In genomic region chr2:80149991-80150390, GRCh38 we compare ENCODE assay signal across 24 cellular contexts.
"Had no signal": no experiment of that assay in that cellular context is flagged by ENCODE, and none has a peak within 500 bp of the region (broad histone marks: within the 10 kb centered on the region; RNA-seq: fewer than 3 reads in every experiment).

No MANE protein-coding gene starts in this region.

- H3K4me3 Mint-ChIP-seq: activated B cell treated with CpG ODN at 0.5 μM for 24 hours; activated CD4-positive, alpha-beta T cell treated with anti-CD3 and anti-CD28 coated beads, Interleukin-2, amount 10 ng/mL, durations not matched to agents 24 days and 14 days; activated naive CD4-positive, alpha-beta T cell treated with anti-CD3 and anti-CD28 coated beads for 36 hours; activated naive CD8-positive, alpha-beta T cell; activated T-cell treated with anti-CD3 and anti-CD28 coated beads, Interleukin-2, amount 50 U/mL, for 4 hours; dendritic cell treated with granulocyte-macrophage colony-stimulating factor and Interleukin-4, amounts not matched to agents 40 ng/mL and 50 ng/mL, for 4 days; T-helper 17 cell had no signal

- H3K27me3 ChIP-seq: brain microvascular endothelial cell, cardiac muscle cell had no signal

- H3K27me3 Mint-ChIP-seq: activated B cell treated with CpG ODN at 0.5 μM for 24 hours; activated CD4-positive, alpha-beta T cell treated with anti-CD3 and anti-CD28 coated beads, Interleukin-2, amount 10 ng/mL, durations not matched to agents 24 days and 14 days; activated naive CD8-positive, alpha-beta T cell; dendritic cell treated with granulocyte-macrophage colony-stimulating factor and Interleukin-4, amounts not matched to agents 40 ng/mL and 50 ng/mL, for 4 days; T-helper 17 cell had no signal

- H3K9me3 Mint-ChIP-seq: activated CD4-positive, alpha-beta T cell treated with anti-CD3 and anti-CD28 coated beads, Interleukin-2, amount 10 ng/mL, durations not matched to agents 24 days and 14 days; activated T-cell treated with anti-CD3 and anti-CD28 coated beads, Interleukin-2, amount 50 U/mL, for 4 hours; dendritic cell treated with granulocyte-macrophage colony-stimulating factor and Interleukin-4, amounts not matched to agents 40 ng/mL and 50 ng/mL, for 4 days had no signal

- H3K27ac ChIP-seq: brain microvascular endothelial cell, cardiac muscle cell had no signal

- DNase-seq: activated B cell treated with CpG ODN at 0.5 μM for 24 hours; activated CD4-positive, alpha-beta T cell treated with anti-CD3 and anti-CD28 coated beads for 1 hour; activated CD4-positive, alpha-beta T cell treated with anti-CD3 and anti-CD28 coated beads, Interleukin-2, amount 10 ng/mL, durations not matched to agents 24 days and 14 days; activated CD4-positive, alpha-beta T cell treated with anti-CD3 and anti-CD28 coated beads, Interleukin-2, amount 50 U/mL, for 48 hours; activated CD8-positive, alpha-beta memory T cell treated with anti-CD3 and anti-CD28 coated beads for 24 hours; activated effector memory CD4-positive, alpha-beta T cell treated with anti-CD3 and anti-CD28 coated beads, Interleukin-2, amount 50 U/mL, for 16 hours; activated naive CD4-positive, alpha-beta T cell treated with anti-CD3 and anti-CD28 coated beads for 36 hours; activated T-cell treated with anti-CD3 and anti-CD28 coated beads, Interleukin-2, amount 50 U/mL, for 4 hours; brain microvascular endothelial cell; MV-4-11; NCI-H1092 treated with DMSO at 0.1 percent for 48 hours; NCI-H1436 treated with DMSO at 0.1 percent for 48 hours; NCI-H187; NCI-H2081; NCI-H2171; NCI-H2227 treated with DMSO at 0.1 percent for 48 hours; NCI-H510A; NCI-H526 treated with DMSO at 0.1 percent for 48 hours; SIG-M5; T-helper 17 cell; T-helper 9 cell had no signal

- H3K4me1 Mint-ChIP-seq: activated B cell treated with CpG ODN at 0.5 μM for 24 hours; activated CD4-positive, alpha-beta T cell treated with anti-CD3 and anti-CD28 coated beads, Interleukin-2, amount 10 ng/mL, durations not matched to agents 24 days and 14 days; T-helper 17 cell had no signal

- H3K27ac Mint-ChIP-seq: activated B cell treated with CpG ODN at 0.5 μM for 24 hours; activated CD4-positive, alpha-beta T cell treated with anti-CD3 and anti-CD28 coated beads, Interleukin-2, amount 10 ng/mL, durations not matched to agents 24 days and 14 days; activated naive CD4-positive, alpha-beta T cell treated with anti-CD3 and anti-CD28 coated beads for 36 hours; activated naive CD8-positive, alpha-beta T cell; dendritic cell treated with granulocyte-macrophage colony-stimulating factor and Interleukin-4, amounts not matched to agents 40 ng/mL and 50 ng/mL, for 4 days; T-helper 17 cell had no signal

- ATAC-seq: activated T-cell treated with anti-CD3 and anti-CD28 coated beads, Interleukin-2, amount 50 U/mL, for 4 hours; T-helper 17 cell had no signal

- H3K36me3 Mint-ChIP-seq: activated naive CD8-positive, alpha-beta T cell had no signal

- H3K36me3 ChIP-seq: brain microvascular endothelial cell, cardiac muscle cell had no signal

- H3K4me3 ChIP-seq: cardiac muscle cell had no signal
